9 cellular contexts compared by ENCODE assay signal in genomic region chr3:42830437-42831320, GRCh38. TPM values are rescaled to one million over a fixed set of nuclear protein-coding genes. Genes with fewer than 3 reads are reported as not detected.
DNase-seq lines count a peak whose midpoint lies in the region; ATAC-seq and TF ChIP-seq lines count a peak whose summit lies in the region.
"Had no signal": no experiment of that assay in that cellular context is flagged by ENCODE, and none has a peak within 500 bp of the region (broad histone marks: within the 10 kb centered on the region; RNA-seq: fewer than 3 reads in every experiment).

No MANE protein-coding gene starts in this region.

- no peaks in the 10 kb centered on the region for H3K4me1 ChIP-seq in fibroblast of lung (ENCODE audit: control insufficient read depth, extremely low read depth, insufficient read depth, low read length)
- peaks cover 0 to 22% (median 8%) of the 10 kb centered on the region in 4 donors for H3K4me1 ChIP-seq in stomach

- TF ChIP-seq POLR2A in stomach (IDR thresholded peaks at IDR 0.05): no peak

- DNase-seq in Right ventricle myocardium superior (no peak), cardiac septum (ENCODE audit: low spot score) (no peak), OCI-M1 (lab: John Stamatoyannopoulos, UW) (peak; percentile 77), fibroblast of lung (ENCODE audit: low read depth in 2 of 2) (peak; percentile 14 to 66), stomach (no peak)
- no peak for DNase-seq in activated CD4-positive, alpha-beta T cell treated with anti-CD3 and anti-CD28 coated beads, Interleukin-2, amount 10 ng/mL, durations not matched to agents 7 days and 5 days

- POLR2A ChIA-PET in activated CD4-positive, alpha-beta T cell treated with anti-CD3 and anti-CD28 coated beads, Interleukin-2, amount 10 ng/mL, durations not matched to agents 7 days and 5 days (lab: Charles Lee): interaction anchor here (0.8 kb wide), 1 partner anchor 50 kb away, joined by 4 read pairs; no protein-coding TSS in a partner anchor

- no peak overlapping the region for H2AFZ ChIP-seq in fibroblast of lung (ENCODE audit: low read length)

- H3K27ac Mint-ChIP-seq in activated CD4-positive, alpha-beta T cell treated with anti-CD3 and anti-CD28 coated beads, Interleukin-2, amount 10 ng/mL, durations not matched to agents 7 days and 5 days: no peak overlapping the region
- H3K27ac Mint-ChIP-seq: activated naive CD8-positive, alpha-beta T cell treated with anti-CD3 and anti-CD28 coated beads, Interleukin-2, amount 10 ng/mL, durations not matched to agents 7 days and 5 days had no signal

- no peaks in the 10 kb centered on the region for H3K36me3 Mint-ChIP-seq in activated CD4-positive, alpha-beta T cell treated with anti-CD3 and anti-CD28 coated beads, Interleukin-2, amount 10 ng/mL, durations not matched to agents 7 days and 5 days (ENCODE audit: low read depth)
- H3K36me3 Mint-ChIP-seq: activated naive CD8-positive, alpha-beta T cell treated with anti-CD3 and anti-CD28 coated beads, Interleukin-2, amount 10 ng/mL, durations not matched to agents 7 days and 5 days had no signal

- CTCF ChIA-PET in activated CD4-positive, alpha-beta T cell treated with anti-CD3 and anti-CD28 coated beads, Interleukin-2, amount 10 ng/mL, durations not matched to agents 7 days and 5 days (lab: Charles Lee): interaction anchor here (0.6 to 1.6 kb wide), 13 partner anchors 8 to 503 kb away, joined by 3 to 9 read pairs (median 3); partner anchors contain the start of genes ACKR2 and HIGD1A

- no peak overlapping the region for H3K9ac ChIP-seq in fibroblast of lung (ENCODE audit: insufficient read depth, low read length)

- H3K27me3 Mint-ChIP-seq in activated CD4-positive, alpha-beta T cell treated with anti-CD3 and anti-CD28 coated beads, Interleukin-2, amount 10 ng/mL, durations not matched to agents 7 days and 5 days: peaks cover 25% of the 10 kb centered on the region

- WGBS in stomach, 5 donors: 36 to 49% (median 40%) methylated on average over 7 of the region's 7 CpGs

- no peaks in the 10 kb centered on the region for H4K20me1 ChIP-seq in fibroblast of lung (ENCODE audit: control insufficient read depth, extremely low read depth, insufficient read depth, low read length)

- TF ChIP-seq EP300 in stomach (IDR thresholded peaks at IDR 0.05): no peak

- H3K27me3 ChIP-seq in fibroblast of lung (ENCODE audit: control insufficient read depth, insufficient read depth, low read length): no peaks in the 10 kb centered on the region
- no peaks in the 10 kb centered on the region for H3K27me3 ChIP-seq in stomach

- H3K9me3 Mint-ChIP-seq in activated CD4-positive, alpha-beta T cell treated with anti-CD3 and anti-CD28 coated beads, Interleukin-2, amount 10 ng/mL, durations not matched to agents 7 days and 5 days: no peaks in the 10 kb centered on the region
- H3K9me3 Mint-ChIP-seq: activated naive CD8-positive, alpha-beta T cell treated with anti-CD3 and anti-CD28 coated beads, Interleukin-2, amount 10 ng/mL, durations not matched to agents 7 days and 5 days had no signal

- no peaks in the 10 kb centered on the region for H3K79me2 ChIP-seq in fibroblast of lung (ENCODE audit: control insufficient read depth, insufficient read depth, low read length)

- H3K9me3 ChIP-seq in fibroblast of lung (ENCODE audit: control insufficient read depth, insufficient read depth, low read depth, low read length): no peaks in the 10 kb centered on the region
- H3K9me3 ChIP-seq in stomach: no peaks in the 10 kb centered on the region

- TF ChIP-seq CTCF in fibroblast of lung (conservative IDR thresholded peaks at IDR 0.05 in 1 of 2, IDR thresholded peaks at IDR 0.05 in 1 of 2; ENCODE audit: low read depth in 1 of 2, low read length in 2 of 2) (peak; percentile 44 to 61), stomach (IDR thresholded peaks at IDR 0.05) (peak in 5 of 7 experiments; percentile 35 to 62 (median 45))

- H3K4me3 ChIP-seq in fibroblast of lung (replicated peaks in 1 of 4; ENCODE audit: control extremely low read depth in 1 of 4, insufficient read depth in 1 of 4, low read depth in 3 of 4, low read length in 4 of 4) (no peak overlapping the region), stomach (no peak overlapping the region)

- ATAC-seq in Right ventricle myocardium superior (ENCODE audit: poor library complexity) (peak; percentile 71), GM21515 (IDR thresholded peaks at IDR 0.05; ENCODE audit: unreplicated experiment) (no peak), HG03521 (IDR thresholded peaks at IDR 0.05; ENCODE audit: unreplicated experiment) (no peak)

- H3K36me3 ChIP-seq in fibroblast of lung (ENCODE audit: control insufficient read depth, insufficient read depth, low read length): no peaks in the 10 kb centered on the region
- H3K36me3 ChIP-seq in stomach: no peaks in the 10 kb centered on the region

- peaks cover 13% of the 10 kb centered on the region for H3K4me1 Mint-ChIP-seq in activated CD4-positive, alpha-beta T cell treated with anti-CD3 and anti-CD28 coated beads, Interleukin-2, amount 10 ng/mL, durations not matched to agents 7 days and 5 days

- H3K4me2 ChIP-seq in fibroblast of lung (ENCODE audit: extremely low read depth, insufficient read depth, low read length): no peak overlapping the region

- H3K27ac ChIP-seq in fibroblast of lung (ENCODE audit: insufficient read depth, low read length) (no peak overlapping the region), stomach (no peak overlapping the region)

- intact Hi-C loops in Right ventricle myocardium superior (cut with DNase I): loop anchor here (5.0 kb wide), 2 partner anchors 48 to 52 kb away; no protein-coding TSS in a partner anchor
- intact Hi-C loops in cardiac septum (cut with DNase I): loop anchor here (2.0 kb wide), 1 partner anchor 50 kb away; no protein-coding TSS in a partner anchor
- intact Hi-C loops in stomach (cut with DNase I; ENCODE audit: low total_unique reads): no loop called here

- H3K4me3 Mint-ChIP-seq in activated CD4-positive, alpha-beta T cell treated with anti-CD3 and anti-CD28 coated beads, Interleukin-2, amount 10 ng/mL, durations not matched to agents 7 days and 5 days: no peak overlapping the region
- H3K4me3 Mint-ChIP-seq: activated naive CD8-positive, alpha-beta T cell treated with anti-CD3 and anti-CD28 coated beads, Interleukin-2, amount 10 ng/mL, durations not matched to agents 7 days and 5 days had no signal

RNA-seq across cellular contexts. Expression of gene ACKR2, which starts 21.4 kb away (rescaled TPM):
- total RNA-seq in Right ventricle myocardium superior (0.43 TPM), cardiac septum (1.5 TPM), fibroblast of lung (under 0.01 and 0.26 TPM in 2 replicates), stomach (1 to 10 TPM in 1 of 5 donors, under 1 TPM in 1, not detected in 3; 0.72 to 2.4 TPM)
- polyA plus RNA-seq in fibroblast of lung (0.12 and 0.19 TPM in 2 replicates), stomach (under 1 TPM; 0.15 to 0.50 (median 0.30) TPM)
- polyA plus RNA-seq in fibroblast of lung (2012): 0.16 TPM in 1 of 2 replicates, not detected in the other
- polyA minus RNA-seq in fibroblast of lung (ENCODE audit: low replicate concordance): not detected in 2 replicates
- total RNA-seq in activated CD4-positive, alpha-beta T cell treated with anti-CD3 and anti-CD28 coated beads, Interleukin-2, amount 10 ng/mL, durations not matched to agents 7 days and 5 days: under 1 TPM; 0.40 to 0.73 TPM

RNA-seq across cellular contexts. Expression of gene HIGD1A, which starts 26.4 kb away (rescaled TPM):
- total RNA-seq in Right ventricle myocardium superior (320 TPM), cardiac septum (266 TPM), fibroblast of lung (98.6 and 121 TPM in 2 replicates), stomach (100 to 1,000 TPM in 2 of 5 donors, 10 to 100 TPM in 3; 62.0 to 313 (median 98.8) TPM)
- polyA plus RNA-seq in fibroblast of lung (245 and 257 TPM in 2 replicates), stomach (100 to 1,000 TPM; 202 to 413 (median 311) TPM)
- polyA plus RNA-seq in fibroblast of lung (2012): 135 and 146 TPM in 2 replicates
- polyA minus RNA-seq in fibroblast of lung (ENCODE audit: low replicate concordance): 3.8 and 4.3 TPM in 2 replicates
- 10 to 100 TPM; 51.6 to 72.1 TPM for total RNA-seq in activated CD4-positive, alpha-beta T cell treated with anti-CD3 and anti-CD28 coated beads, Interleukin-2, amount 10 ng/mL, durations not matched to agents 7 days and 5 days

RNA-seq across cellular contexts. Expression of gene CYP8B1, which starts 45.0 kb away (rescaled TPM):
- total RNA-seq in Right ventricle myocardium superior (not detected), cardiac septum (not detected), fibroblast of lung (not detected in 2 replicates), stomach (not detected)
- polyA plus RNA-seq in fibroblast of lung (not detected in 2 replicates), stomach (under 1 TPM in 1 of 3 donors, not detected in 2; 0.10 TPM)
- not detected in 2 replicates for polyA plus RNA-seq in fibroblast of lung (2012)
- polyA minus RNA-seq in fibroblast of lung (ENCODE audit: low replicate concordance): not detected in 2 replicates
- total RNA-seq in activated CD4-positive, alpha-beta T cell treated with anti-CD3 and anti-CD28 coated beads, Interleukin-2, amount 10 ng/mL, durations not matched to agents 7 days and 5 days: not detected
- total RNA-seq: activated naive CD8-positive, alpha-beta T cell treated with anti-CD3 and anti-CD28 coated beads, Interleukin-2, amount 10 ng/mL, durations not matched to agents 7 days and 5 days had no signal

RNA-seq across cellular contexts. Expression of gene CCDC13, which starts 57.6 kb away (rescaled TPM):
- total RNA-seq in Right ventricle myocardium superior (0.24 TPM), cardiac septum (1.1 TPM), fibroblast of lung (0.51 and 0.66 TPM in 2 replicates), stomach (10 to 100 TPM in 2 of 5 donors, 1 to 10 TPM in 1, under 1 TPM in 1, not detected in 1; 0.58 to 31.7 (median 10.0) TPM)
- polyA plus RNA-seq in fibroblast of lung (0.41 and 0.43 TPM in 2 replicates), stomach (1 to 10 TPM in 1 of 3 donors, under 1 TPM in 2; 0.44 to 2.9 (median 0.53) TPM)
- 0.36 and 0.56 TPM in 2 replicates for polyA plus RNA-seq in fibroblast of lung (2012)
- not detected in 2 replicates for polyA minus RNA-seq in fibroblast of lung (ENCODE audit: low replicate concordance)
- total RNA-seq in activated CD4-positive, alpha-beta T cell treated with anti-CD3 and anti-CD28 coated beads, Interleukin-2, amount 10 ng/mL, durations not matched to agents 7 days and 5 days: under 1 TPM; 0.60 to 0.65 TPM

Comparison
In these comparisons a context has a peak if more than half of its experiments do, and no peak if none do; other contexts are left out.
1. DNase-seq: peak in OCI-M1 (single experiment) and fibroblast of lung (2 of 2); none in Right ventricle myocardium superior (single experiment), cardiac septum (single experiment), stomach (single experiment) and activated CD4-positive, alpha-beta T cell treated with anti-CD3 and anti-CD28 coated beads, Interleukin-2, amount 10 ng/mL, durations not matched to agents 7 days and 5 days (single experiment).